37 cellular contexts compared by ENCODE assay signal in the genomic region with DNA sequence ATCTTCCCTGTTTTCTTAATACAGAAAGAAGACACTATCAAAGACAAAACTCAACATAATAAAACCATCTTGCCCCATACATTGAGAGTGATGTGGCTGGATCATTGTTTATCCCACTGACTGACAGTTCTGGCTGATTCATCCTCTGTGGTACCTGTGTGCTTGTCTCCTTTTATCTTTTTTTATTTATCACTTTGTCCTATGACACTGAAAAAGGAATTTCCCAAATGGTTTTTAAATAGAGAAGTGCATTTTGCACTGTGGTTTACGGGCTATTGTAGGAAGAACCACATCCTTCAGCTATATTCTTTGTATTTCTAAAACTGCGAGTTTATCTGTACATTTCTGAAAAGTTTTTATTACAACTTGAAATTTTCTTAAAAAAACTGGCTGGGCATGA. TPM values are rescaled to one million over a fixed set of nuclear protein-coding genes. Genes with fewer than 3 reads are reported as not detected.
"Had no signal": no experiment of that assay in that cellular context is flagged by ENCODE, and none has a peak within 500 bp of the region (broad histone marks: within the 10 kb centered on the region; RNA-seq: fewer than 3 reads in every experiment).

No MANE protein-coding gene starts in this region.

- H3K4me3 Mint-ChIP-seq: activated CD4-positive, alpha-beta memory T cell treated with anti-CD3 and anti-CD28 coated beads, Interleukin-2, amount 10 ng/mL, durations not matched to agents 7 days and 5 days; activated CD4-positive, alpha-beta T cell treated with anti-CD3 and anti-CD28 coated beads, Interleukin-2, amount 10 ng/mL, durations not matched to agents 7 days and 5 days; activated naive CD4-positive, alpha-beta T cell treated with anti-CD3 and anti-CD28 coated beads, Interleukin-2, amount 10 ng/mL, durations not matched to agents 7 days and 5 days; activated naive CD8-positive, alpha-beta T cell treated with anti-CD3 and anti-CD28 coated beads, Interleukin-2, amount 10 ng/mL, durations not matched to agents 7 days and 5 days; activated T-cell treated with anti-CD3 and anti-CD28 coated beads, Interleukin-2, amount 50 U/mL, for 24 hours; activated T-cell treated with anti-CD3 and anti-CD28 coated beads, Interleukin-2, amount 50 U/mL, for 72 hours; brain; WTC11 had no signal

- H3K4me1 Mint-ChIP-seq: activated CD4-positive, alpha-beta memory T cell treated with anti-CD3 and anti-CD28 coated beads, Interleukin-2, amount 10 ng/mL, durations not matched to agents 7 days and 5 days; activated CD4-positive, alpha-beta T cell treated with anti-CD3 and anti-CD28 coated beads, Interleukin-2, amount 10 ng/mL, durations not matched to agents 7 days and 5 days; activated naive CD4-positive, alpha-beta T cell treated with anti-CD3 and anti-CD28 coated beads, Interleukin-2, amount 10 ng/mL, durations not matched to agents 7 days and 5 days; activated naive CD8-positive, alpha-beta T cell treated with anti-CD3 and anti-CD28 coated beads, Interleukin-2, amount 10 ng/mL, durations not matched to agents 7 days and 5 days; brain had no signal

- H3K36me3 ChIP-seq: ascending aorta, breast epithelium, cardiac muscle cell, colonic mucosa, esophagus squamous epithelium, gastroesophageal sphincter, heart right ventricle had no signal

- H3K27me3 ChIP-seq: ascending aorta, breast epithelium, cardiac muscle cell, colonic mucosa, esophagus squamous epithelium, gastroesophageal sphincter had no signal

- DNase-seq: activated CD4-positive, alpha-beta memory T cell treated with anti-CD3 and anti-CD28 coated beads, Interleukin-2, amount 10 ng/mL, durations not matched to agents 7 days and 5 days; activated CD4-positive, alpha-beta T cell treated with anti-CD3 and anti-CD28 coated beads for 1 hour; activated CD4-positive, alpha-beta T cell treated with anti-CD3 and anti-CD28 coated beads for 4 hours; activated CD4-positive, alpha-beta T cell treated with anti-CD3 and anti-CD28 coated beads, Interleukin-2, amount 10 ng/mL, durations not matched to agents 7 days and 5 days; activated CD4-positive, alpha-beta T cell treated with anti-CD3 and anti-CD28 coated beads, Interleukin-2, amount 50 U/mL, for 4 hours; activated CD8-positive, alpha-beta memory T cell treated with anti-CD3 and anti-CD28 coated beads, Interleukin-2, amount 50 U/mL, for 48 hours; activated gamma-delta T cell; activated naive CD4-positive, alpha-beta T cell; activated naive CD4-positive, alpha-beta T cell treated with anti-CD3 and anti-CD28 coated beads, Interleukin-2, amount 10 ng/mL, durations not matched to agents 7 days and 5 days; activated naive CD8-positive, alpha-beta T cell treated with anti-CD3 and anti-CD28 coated beads, Interleukin-2, amount 10 ng/mL, durations not matched to agents 7 days and 5 days; activated T-cell treated with anti-CD3 and anti-CD28 coated beads for 4 hours; activated T-cell treated with anti-CD3 and anti-CD28 coated beads, Interleukin-2, amount 50 U/mL, for 24 hours; activated T-cell treated with anti-CD3 and anti-CD28 coated beads, Interleukin-2, amount 50 U/mL, for 72 hours; central memory CD4-positive, alpha-beta T cell; cerebellar nuclear complex; colonic mucosa; effector CD8-positive, alpha-beta T cell; esophagus squamous epithelium; foreskin melanocyte; heart right ventricle; T-helper 2 cell had no signal

- H3K9me3 ChIP-seq: ascending aorta, breast epithelium, colonic mucosa, esophagus squamous epithelium, gastroesophageal sphincter, heart right ventricle had no signal

- H3K4me3 ChIP-seq: ascending aorta, breast epithelium, cardiac muscle cell, colonic mucosa, esophagus squamous epithelium, gastroesophageal sphincter, heart right ventricle had no signal

- H3K4me1 ChIP-seq: ascending aorta, breast epithelium, colonic mucosa, esophagus squamous epithelium, gastroesophageal sphincter, heart right ventricle had no signal

- H3K27ac Mint-ChIP-seq: activated CD4-positive, alpha-beta memory T cell treated with anti-CD3 and anti-CD28 coated beads, Interleukin-2, amount 10 ng/mL, durations not matched to agents 7 days and 5 days; activated CD4-positive, alpha-beta T cell treated with anti-CD3 and anti-CD28 coated beads, Interleukin-2, amount 10 ng/mL, durations not matched to agents 7 days and 5 days; activated naive CD4-positive, alpha-beta T cell treated with anti-CD3 and anti-CD28 coated beads, Interleukin-2, amount 10 ng/mL, durations not matched to agents 7 days and 5 days; activated naive CD4-positive, alpha-beta T cell treated with anti-CD3 and anti-CD28 coated beads, Interleukin-2, amount 50 U/mL, for 72 hours; activated naive CD8-positive, alpha-beta T cell treated with anti-CD3 and anti-CD28 coated beads, Interleukin-2, amount 10 ng/mL, durations not matched to agents 7 days and 5 days; activated T-cell treated with anti-CD3 and anti-CD28 coated beads, Interleukin-2, amount 50 U/mL, for 24 hours; activated T-cell treated with anti-CD3 and anti-CD28 coated beads, Interleukin-2, amount 50 U/mL, for 72 hours; brain; WTC11 had no signal

- ATAC-seq: activated naive CD4-positive, alpha-beta T cell treated with anti-CD3 and anti-CD28 coated beads, Interleukin-2, amount 50 U/mL, for 72 hours; activated T-cell treated with anti-CD3 and anti-CD28 coated beads, Interleukin-2, amount 50 U/mL, for 72 hours; gastroesophageal sphincter; heart right ventricle had no signal

- FAIRE-seq: endometrium, endothelial cell of umbilical vein, TTC549 had no signal

- H3K9me3 Mint-ChIP-seq: activated CD4-positive, alpha-beta memory T cell treated with anti-CD3 and anti-CD28 coated beads, Interleukin-2, amount 10 ng/mL, durations not matched to agents 7 days and 5 days; activated CD4-positive, alpha-beta T cell treated with anti-CD3 and anti-CD28 coated beads, Interleukin-2, amount 10 ng/mL, durations not matched to agents 7 days and 5 days; activated naive CD4-positive, alpha-beta T cell treated with anti-CD3 and anti-CD28 coated beads, Interleukin-2, amount 10 ng/mL, durations not matched to agents 7 days and 5 days; activated naive CD8-positive, alpha-beta T cell treated with anti-CD3 and anti-CD28 coated beads, Interleukin-2, amount 10 ng/mL, durations not matched to agents 7 days and 5 days; activated T-cell treated with anti-CD3 and anti-CD28 coated beads, Interleukin-2, amount 50 U/mL, for 24 hours; brain; WTC11 had no signal

- H3K27ac ChIP-seq: ascending aorta, breast epithelium, cardiac muscle cell, colonic mucosa, epithelial cell of prostate, esophagus squamous epithelium, gastroesophageal sphincter, heart right ventricle, VCaP had no signal

RNA-seq across cellular contexts. Expression of a gene that starts 15.0 kb away (rescaled TPM):
- total RNA-seq: activated CD4-positive, alpha-beta memory T cell treated with anti-CD3 and anti-CD28 coated beads, Interleukin-2, amount 10 ng/mL, durations not matched to agents 7 days and 5 days; activated CD4-positive, alpha-beta T cell treated with anti-CD3 and anti-CD28 coated beads, Interleukin-2, amount 10 ng/mL, durations not matched to agents 7 days and 5 days; activated naive CD4-positive, alpha-beta T cell treated with anti-CD3 and anti-CD28 coated beads, Interleukin-2, amount 50 U/mL, for 72 hours; activated naive CD8-positive, alpha-beta T cell treated with anti-CD3 and anti-CD28 coated beads, Interleukin-2, amount 10 ng/mL, durations not matched to agents 7 days and 5 days; activated T-cell treated with anti-CD3 and anti-CD28 coated beads, Interleukin-2, amount 50 U/mL, for 72 hours; ascending aorta; colonic mucosa; dermis microvascular lymphatic vessel endothelial cell; endothelial cell of umbilical vein; esophagus squamous epithelium; fibroblast of lung; fibroblast of villous mesenchyme; gastroesophageal sphincter had no signal
- polyA plus RNA-seq: endothelial cell of umbilical vein, esophagus, heart right ventricle had no signal
